9 cellular contexts compared by ENCODE assay signal in genomic region chr15:77839970-77840609, GRCh38.
"Had no signal": no experiment of that assay in that cellular context is flagged by ENCODE, and none has a peak within 500 bp of the region (broad histone marks: within the 10 kb centered on the region; RNA-seq: fewer than 3 reads in every experiment).

No MANE protein-coding gene starts in this region.

- H3K9me3 ChIP-seq: mucosa of descending colon, ovary, thyroid gland had no signal

- H3K27me3 ChIP-seq: ovary, thyroid gland had no signal

- DNase-seq: activated B cell treated with CpG ODN at 0.5 μM for 24 hours; activated T-cell treated with anti-CD3 and anti-CD28 coated beads, Interleukin-2, amount 50 U/mL, for 48 hours; left cardiac atrium; mammary epithelial cell; ovary; Right ventricle myocardium superior had no signal

- H3K27ac ChIP-seq: ovary had no signal

- ATAC-seq: mucosa of descending colon; naive thymus-derived CD8-positive, alpha-beta T cell had no signal

- H3K36me3 ChIP-seq: ovary, thyroid gland had no signal

- H3K4me3 ChIP-seq: mucosa of descending colon, ovary, thyroid gland had no signal
